ENCODE assay signal across 20 cellular contexts in the genomic region with DNA sequence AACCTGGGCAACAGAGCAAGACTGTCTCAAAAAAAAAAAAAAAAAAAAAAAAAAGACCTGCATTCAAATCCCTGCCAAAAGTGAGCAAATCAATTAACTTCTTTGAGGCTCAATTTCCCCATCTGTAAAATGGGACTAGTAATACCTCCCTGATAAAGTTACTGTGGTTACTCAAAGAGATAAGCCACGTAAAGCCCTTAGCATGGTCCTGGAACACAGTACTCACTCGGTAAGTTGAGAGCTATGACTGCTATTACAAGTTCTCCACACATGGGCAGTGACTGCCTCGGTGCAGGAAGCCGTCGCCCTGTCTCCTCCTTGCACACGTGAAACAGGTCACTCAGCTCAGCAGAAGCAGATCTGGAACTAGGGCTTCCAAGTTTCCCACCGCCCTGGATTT. TPM values are rescaled to one million over a fixed set of nuclear protein-coding genes. Genes with fewer than 3 reads are reported as not detected.
DNase-seq lines count a peak whose midpoint lies in the region; ATAC-seq and TF ChIP-seq lines count a peak whose summit lies in the region.
"Had no signal": no experiment of that assay in that cellular context is flagged by ENCODE, and none has a peak within 500 bp of the region (broad histone marks: within the 10 kb centered on the region; RNA-seq: fewer than 3 reads in every experiment).

No MANE protein-coding gene starts in this region.

- H2AFZ ChIP-seq in DND-41 (ENCODE audit: low read depth, low read length) = no peak overlapping the region
- H2AFZ ChIP-seq: neural progenitor cell had no signal

- intact Hi-C loops in activated CD8-positive, alpha-beta T cell treated with anti-CD3 and anti-CD28 coated beads for 36 hours (cut with micrococcal nuclease) = no loop called here
- intact Hi-C loops in adrenal gland (cut with DNase I) = no loop called here

- no peak overlapping the region for H3K4me2 ChIP-seq in DND-41 (ENCODE audit: insufficient read depth, low read length)
- H3K4me2 ChIP-seq: neural progenitor cell had no signal

- no peaks in the 10 kb centered on the region for H4K20me1 ChIP-seq in DND-41 (ENCODE audit: insufficient read depth, low read length)

- peak overlapping the region; percentile 43 for H3K27ac Mint-ChIP-seq in activated CD4-positive, alpha-beta T cell treated with anti-CD3 and anti-CD28 coated beads, Interleukin-2, amount 10 ng/mL, durations not matched to agents 7 days and 5 days
- H3K27ac Mint-ChIP-seq in activated CD8-positive, alpha-beta T cell treated with anti-CD3 and anti-CD28 coated beads for 36 hours = peak overlapping the region; percentile 10
- peak overlapping the region in 1 of 2 donors; percentile 75 for H3K27ac Mint-ChIP-seq in natural killer cell treated with Interleukin-12 subunit alpha and Interleukin-12 subunit beta and Interleukin-15 and Interleukin-18, amount 100 ng/mL, for 72 hours
- H3K27ac Mint-ChIP-seq: neural progenitor cell had no signal

- H3K36me3 Mint-ChIP-seq in activated CD4-positive, alpha-beta T cell treated with anti-CD3 and anti-CD28 coated beads, Interleukin-2, amount 10 ng/mL, durations not matched to agents 7 days and 5 days (ENCODE audit: low read depth) = peaks cover 3% of the 10 kb centered on the region
- H3K36me3 Mint-ChIP-seq in activated CD8-positive, alpha-beta T cell treated with anti-CD3 and anti-CD28 coated beads for 36 hours (ENCODE audit: low read depth) = no peaks in the 10 kb centered on the region
- no peaks in the 10 kb centered on the region for H3K36me3 Mint-ChIP-seq in natural killer cell treated with Interleukin-12 subunit alpha and Interleukin-12 subunit beta and Interleukin-15 and Interleukin-18, amount 100 ng/mL, for 72 hours
- H3K36me3 Mint-ChIP-seq: neural progenitor cell had no signal

- DNase-seq in activated CD4-positive, alpha-beta T cell treated with anti-CD3 and anti-CD28 coated beads, Interleukin-2, amount 10 ng/mL, durations not matched to agents 7 days and 5 days = no peak
- no peak for DNase-seq in activated CD4-positive, alpha-beta T cell treated with anti-CD3 and anti-CD28 coated beads for 4 hours
- DNase-seq in DND-41 (no peak), GM13977 (ENCODE audit: low spot score) (no peak), hippocampal formation (lab: John Stamatoyannopoulos, UW) (no peak), adrenal gland (no peak)
- peak; percentile 51 for DNase-seq in activated CD8-positive, alpha-beta T cell treated with anti-CD3 and anti-CD28 coated beads for 36 hours
- no peak for DNase-seq in natural killer cell treated with Interleukin-12 subunit alpha and Interleukin-12 subunit beta and Interleukin-15 and Interleukin-18, amount 100 ng/mL, for 72 hours (ENCODE audit: low spot score)
- DNase-seq: activated CD4-positive, alpha-beta T cell treated with anti-CD3 and anti-CD28 coated beads, Interleukin-2, amount 50 U/mL, for 1 hour; BE2C; cortex of kidney; midbrain; NCI-H1105 treated with DMSO at 0.1 percent for 48 hours; NCI-H2081 treated with DMSO at 0.1 percent for 48 hours; stimulated activated CD4-positive, alpha-beta T cell treated with anti-CD3 and anti-CD28 coated beads, Interleukin-4, amount 100 ng/mL, for 4 hours had no signal

- TF ChIP-seq POLR2A in adrenal gland (IDR thresholded peaks at IDR 0.05) = no peak

- H3K79me2 ChIP-seq in DND-41 (ENCODE audit: insufficient read depth, low read length) = no peaks in the 10 kb centered on the region

- TF ChIP-seq CTCF in DND-41 (IDR thresholded peaks at IDR 0.05; ENCODE audit: borderline replicate concordance, extremely low read depth, low read length, poor library complexity, severe bottlenecking) (no peak), GM13977 (IDR thresholded peaks at IDR 0.05; ENCODE audit: extremely low read depth, insufficient read depth, missing control alignments) (no peak), adrenal gland (IDR thresholded peaks at IDR 0.05) (no peak)
- TF ChIP-seq CTCF in activated CD8-positive, alpha-beta T cell treated with anti-CD3 and anti-CD28 coated beads for 36 hours (IDR thresholded peaks at IDR 0.05) = no peak

- peaks cover 69% of the 10 kb centered on the region for H3K4me1 Mint-ChIP-seq in activated CD4-positive, alpha-beta T cell treated with anti-CD3 and anti-CD28 coated beads, Interleukin-2, amount 10 ng/mL, durations not matched to agents 7 days and 5 days
- H3K4me1 Mint-ChIP-seq in activated CD8-positive, alpha-beta T cell treated with anti-CD3 and anti-CD28 coated beads for 36 hours (ENCODE audit: low read depth) = peaks cover 67% of the 10 kb centered on the region
- peaks cover 44 to 46% of the 10 kb centered on the region in 2 donors for H3K4me1 Mint-ChIP-seq in natural killer cell treated with Interleukin-12 subunit alpha and Interleukin-12 subunit beta and Interleukin-15 and Interleukin-18, amount 100 ng/mL, for 72 hours (ENCODE audit: low read depth in 2 of 2)

- no peak overlapping the region for H3K9ac ChIP-seq in DND-41 (ENCODE audit: low read depth, low read length)
- H3K9ac ChIP-seq: neural progenitor cell had no signal

- no peaks in the 10 kb centered on the region for H3K9me3 Mint-ChIP-seq in activated CD4-positive, alpha-beta T cell treated with anti-CD3 and anti-CD28 coated beads, Interleukin-2, amount 10 ng/mL, durations not matched to agents 7 days and 5 days
- no peaks in the 10 kb centered on the region for H3K9me3 Mint-ChIP-seq in activated CD8-positive, alpha-beta T cell treated with anti-CD3 and anti-CD28 coated beads for 36 hours
- H3K9me3 Mint-ChIP-seq in natural killer cell treated with Interleukin-12 subunit alpha and Interleukin-12 subunit beta and Interleukin-15 and Interleukin-18, amount 100 ng/mL, for 72 hours = no peaks in the 10 kb centered on the region
- H3K9me3 Mint-ChIP-seq: neural progenitor cell had no signal

- H3K4me1 ChIP-seq in DND-41 (ENCODE audit: insufficient read depth, low read length) (peaks cover 55% of the 10 kb centered on the region), adrenal gland (replicated peaks in 1 of 2) (peaks cover 45 to 70% of the 10 kb centered on the region in 2 donors)

- POLR2A ChIA-PET in activated CD4-positive, alpha-beta T cell treated with anti-CD3 and anti-CD28 coated beads, Interleukin-2, amount 10 ng/mL, durations not matched to agents 7 days and 5 days (lab: Charles Lee) = no interaction called here
- POLR2A ChIA-PET in activated CD8-positive, alpha-beta T cell treated with anti-CD3 and anti-CD28 coated beads for 36 hours (lab: Charles Lee) = interaction anchor here (0.8 to 28.1 kb wide), 6 partner anchors 9 to 74 kb away, joined by 3 to 796 read pairs (median 6); no protein-coding TSS in a partner anchor

- H3K27me3 ChIP-seq in DND-41 (ENCODE audit: insufficient read depth, low read length, poor library complexity) = no peaks in the 10 kb centered on the region
- H3K27me3 ChIP-seq in adrenal gland = no peaks in the 10 kb centered on the region
- H3K27me3 ChIP-seq: BE2C, heart left ventricle, neural progenitor cell had no signal

- no peaks in the 10 kb centered on the region for H3K27me3 Mint-ChIP-seq in activated CD4-positive, alpha-beta T cell treated with anti-CD3 and anti-CD28 coated beads, Interleukin-2, amount 10 ng/mL, durations not matched to agents 7 days and 5 days
- no peaks in the 10 kb centered on the region for H3K27me3 Mint-ChIP-seq in activated CD8-positive, alpha-beta T cell treated with anti-CD3 and anti-CD28 coated beads for 36 hours
- H3K27me3 Mint-ChIP-seq in natural killer cell treated with Interleukin-12 subunit alpha and Interleukin-12 subunit beta and Interleukin-15 and Interleukin-18, amount 100 ng/mL, for 72 hours = no peaks in the 10 kb centered on the region

- 88 to 95% (median 92%) methylated on average over 7 of the region's 7 CpGs for WGBS in adrenal gland, 4 donors

- H3K36me3 ChIP-seq in DND-41 (ENCODE audit: insufficient read depth, low read length) = no peaks in the 10 kb centered on the region
- no peaks in the 10 kb centered on the region for H3K36me3 ChIP-seq in adrenal gland (replicated peaks in 1 of 2)
- H3K36me3 ChIP-seq: BE2C, heart left ventricle, neural progenitor cell, prostate gland had no signal

- in situ Hi-C loops in GM13977 (cut with MboI; ENCODE audit: low pct_unique_long_range_greater_than_20kb, low sequenced_read_pairs, unreplicated experiment) = no loop called here

- 0 out of 2 replicates have a peak overlapping the region, but pooled peaks have one; percentile 24 for H3K27ac ChIP-seq in DND-41 (ENCODE audit: low read length)
- H3K27ac ChIP-seq in adrenal gland = no peak overlapping the region
- H3K27ac ChIP-seq: heart left ventricle, neural progenitor cell, prostate gland had no signal

- CTCF ChIA-PET in activated CD4-positive, alpha-beta T cell treated with anti-CD3 and anti-CD28 coated beads, Interleukin-2, amount 10 ng/mL, durations not matched to agents 7 days and 5 days (lab: Charles Lee) = interaction anchor here (1.1 to 1.6 kb wide), 3 partner anchors 9 to 19 kb away, joined by 3 to 6 read pairs (median 4); no protein-coding TSS in a partner anchor
- CTCF ChIA-PET in activated CD8-positive, alpha-beta T cell treated with anti-CD3 and anti-CD28 coated beads for 36 hours (lab: Charles Lee) = interaction anchor here (1.5 kb wide), 1 partner anchor 10 kb away, joined by 3 read pairs; no protein-coding TSS in a partner anchor

- no peak for ATAC-seq in DND-41 (ENCODE audit: insufficient read depth, low read depth)
- peak; percentile 53 for ATAC-seq in activated CD8-positive, alpha-beta T cell treated with anti-CD3 and anti-CD28 coated beads for 36 hours
- no peak for ATAC-seq in natural killer cell treated with Interleukin-12 subunit alpha and Interleukin-12 subunit beta and Interleukin-15 and Interleukin-18, amount 100 ng/mL, for 72 hours
- ATAC-seq: HCT116, heart left ventricle, left lobe of liver had no signal

- H3K4me3 ChIP-seq in DND-41 (ENCODE audit: low read depth in 1 of 2, low read length in 2 of 2) (no peak overlapping the region), adrenal gland (no peak overlapping the region)
- H3K4me3 ChIP-seq: heart left ventricle, neural progenitor cell, prostate gland had no signal

- H3K9me3 ChIP-seq in DND-41 (ENCODE audit: insufficient read depth, low read length, severe bottlenecking) (no peaks in the 10 kb centered on the region), adrenal gland (replicated peaks in 1 of 3) (no peaks in the 10 kb centered on the region)
- H3K9me3 ChIP-seq: BE2C, heart left ventricle, prostate gland had no signal

- no peak overlapping the region for H3K4me3 Mint-ChIP-seq in activated CD4-positive, alpha-beta T cell treated with anti-CD3 and anti-CD28 coated beads, Interleukin-2, amount 10 ng/mL, durations not matched to agents 7 days and 5 days
- no peak overlapping the region for H3K4me3 Mint-ChIP-seq in activated CD8-positive, alpha-beta T cell treated with anti-CD3 and anti-CD28 coated beads for 36 hours
- peak overlapping the region; percentile 6 for H3K4me3 Mint-ChIP-seq in natural killer cell treated with Interleukin-12 subunit alpha and Interleukin-12 subunit beta and Interleukin-15 and Interleukin-18, amount 100 ng/mL, for 72 hours
- H3K4me3 Mint-ChIP-seq: neural progenitor cell had no signal

RNA-seq across cellular contexts. Expression of gene DDIT4, which starts 37.9 kb away (rescaled TPM):
- total RNA-seq in activated CD4-positive, alpha-beta T cell treated with anti-CD3 and anti-CD28 coated beads, Interleukin-2, amount 10 ng/mL, durations not matched to agents 7 days and 5 days = 100 to 1,000 TPM; 166 to 189 TPM
- 1,000 to 10,000 TPM; 1,071 to 1,096 TPM for total RNA-seq in activated CD8-positive, alpha-beta T cell treated with anti-CD3 and anti-CD28 coated beads for 36 hours
- 100 to 1,000 TPM; 189 to 207 TPM for total RNA-seq in natural killer cell treated with Interleukin-12 subunit alpha and Interleukin-12 subunit beta and Interleukin-15 and Interleukin-18, amount 100 ng/mL, for 72 hours
- total RNA-seq in adrenal gland = 100 to 1,000 TPM; 211 to 711 (median 386) TPM
- 100 to 1,000 TPM; 109 to 149 (median 123) TPM for polyA plus RNA-seq in adrenal gland

RNA-seq across cellular contexts. Expression of gene DNAJB12, which starts 43.1 kb away (rescaled TPM):
- 10 to 100 TPM; 31.8 to 34.5 TPM for total RNA-seq in activated CD4-positive, alpha-beta T cell treated with anti-CD3 and anti-CD28 coated beads, Interleukin-2, amount 10 ng/mL, durations not matched to agents 7 days and 5 days
- 10 to 100 TPM; 17.1 to 17.5 TPM for total RNA-seq in activated CD8-positive, alpha-beta T cell treated with anti-CD3 and anti-CD28 coated beads for 36 hours
- total RNA-seq in natural killer cell treated with Interleukin-12 subunit alpha and Interleukin-12 subunit beta and Interleukin-15 and Interleukin-18, amount 100 ng/mL, for 72 hours = 10 to 100 TPM; 39.5 to 39.7 TPM
- total RNA-seq in adrenal gland = 10 to 100 TPM; 36.3 to 67.0 (median 49.3) TPM
- polyA plus RNA-seq in adrenal gland = 10 to 100 TPM; 37.4 to 47.8 (median 37.9) TPM
